ENCODE assay signal across 17 cellular contexts in genomic region chr17:44024271-44024663, GRCh38. TPM values are rescaled to one million over a fixed set of nuclear protein-coding genes. Genes with fewer than 3 reads are reported as not detected.
DNase-seq lines count a peak whose midpoint lies in the region; ATAC-seq and TF ChIP-seq lines count a peak whose summit lies in the region.
"Had no signal": no experiment of that assay in that cellular context is flagged by ENCODE, and none has a peak within 500 bp of the region (broad histone marks: within the 10 kb centered on the region; RNA-seq: fewer than 3 reads in every experiment).

No MANE protein-coding gene starts in this region.

- H3K27me3 Mint-ChIP-seq in brain, result no peaks in the 10 kb centered on the region
- H3K27me3 Mint-ChIP-seq in CD14-positive monocyte (ENCODE audit: low read depth in 3 of 3), result peaks cover 0 to 2% (median 0%) of the 10 kb centered on the region in 3 donors

- intact Hi-C loops in right cardiac atrium (cut with DNase I), result no loop called here
- intact Hi-C loops in left cardiac atrium (cut with DNase I), result no loop called here
- intact Hi-C loops in CD14-positive monocyte (cut with micrococcal nuclease), result no loop called here

- DNase-seq in right cardiac atrium, result no peak
- no peak for DNase-seq in left cardiac atrium
- peak; percentile 86 for DNase-seq in NCI-H345 (lab: John Stamatoyannopoulos, UW)
- DNase-seq in epidermal melanocyte (ENCODE audit: insufficient read length, low spot score), result no peak
- DNase-seq in NAMALWA (ENCODE audit: low spot score), result no peak
- DNase-seq in CD14-positive monocyte (ENCODE audit: low spot score), result no peak
- no peak for DNase-seq in coronary artery (ENCODE audit: low spot score)
- DNase-seq: activated CD4-positive, alpha-beta T cell treated with anti-CD3 and anti-CD28 coated beads, Interleukin-2, amount 50 U/mL, for 4 hours; activated T-cell treated with anti-CD3 and anti-CD28 coated beads, Interleukin-2, amount 50 U/mL, for 72 hours; central memory CD4-positive, alpha-beta T cell; gastrocnemius medialis; GM23248; NCI-H1417 treated with DMSO at 0.1 percent for 48 hours; testis had no signal

- H3K9me3 Mint-ChIP-seq in brain (no peaks in the 10 kb centered on the region), CD14-positive monocyte (no peaks in the 10 kb centered on the region)
- H3K9me3 Mint-ChIP-seq: activated T-cell treated with anti-CD3 and anti-CD28 coated beads, Interleukin-2, amount 50 U/mL, for 72 hours had no signal

- H3K4me1 Mint-ChIP-seq in brain, result peaks cover 4% of the 10 kb centered on the region
- no peaks in the 10 kb centered on the region for H3K4me1 Mint-ChIP-seq in CD14-positive monocyte

- H3K36me3 Mint-ChIP-seq in brain (peaks cover 7% of the 10 kb centered on the region), CD14-positive monocyte (peaks cover 36 to 39% of the 10 kb centered on the region in 2 donors)

- peak overlapping the region in 1 of 5 experiments; percentile 1 for H3K4me3 Mint-ChIP-seq in brain
- no peak overlapping the region for H3K4me3 Mint-ChIP-seq in CD14-positive monocyte
- H3K4me3 Mint-ChIP-seq: activated T-cell treated with anti-CD3 and anti-CD28 coated beads, Interleukin-2, amount 50 U/mL, for 72 hours had no signal

- H3K27ac Mint-ChIP-seq in brain (peak overlapping the region in 3 of 5 experiments; percentile 68 to 84 (median 81)), CD14-positive monocyte (no peak overlapping the region)
- H3K27ac Mint-ChIP-seq: activated T-cell treated with anti-CD3 and anti-CD28 coated beads, Interleukin-2, amount 50 U/mL, for 72 hours had no signal

- ATAC-seq in right cardiac atrium (peak; percentile 9 to 36), left cardiac atrium (no peak)
- ATAC-seq: activated T-cell treated with anti-CD3 and anti-CD28 coated beads, Interleukin-2, amount 50 U/mL, for 72 hours; gastrocnemius medialis had no signal

- H3K27ac ChIP-seq in right cardiac atrium (ENCODE audit: low read length), result no peak overlapping the region
- H3K27ac ChIP-seq in coronary artery, result no peak overlapping the region
- H3K27ac ChIP-seq: gastrocnemius medialis, GM23248, SK-N-MC, testis had no signal

- 53% methylated on average over 6 of the region's 6 CpGs for WGBS in right cardiac atrium

- H3K27me3 ChIP-seq in right cardiac atrium (ENCODE audit: control insufficient read depth, insufficient read depth), result no peaks in the 10 kb centered on the region
- H3K27me3 ChIP-seq: gastrocnemius medialis, testis had no signal

- H3K4me3 ChIP-seq in right cardiac atrium (ENCODE audit: low read length) (no peak overlapping the region), coronary artery (no peak overlapping the region)
- H3K4me3 ChIP-seq: gastrocnemius medialis, GM23248, SK-N-MC, testis had no signal

- no peaks in the 10 kb centered on the region for H3K9me3 ChIP-seq in right cardiac atrium (ENCODE audit: control insufficient read depth, low read length)
- H3K9me3 ChIP-seq: gastrocnemius medialis, testis had no signal

- no peaks in the 10 kb centered on the region for H3K4me1 ChIP-seq in right cardiac atrium (ENCODE audit: control insufficient read depth, insufficient read depth, low read length)
- H3K4me1 ChIP-seq: testis had no signal

- TF ChIP-seq CTCF in brain (conservative IDR thresholded peaks at IDR 0.05), result no peak
- TF ChIP-seq CTCF in CD14-positive monocyte (IDR thresholded peaks at IDR 0.05), result no peak
- no peak for TF ChIP-seq CTCF in coronary artery (IDR thresholded peaks at IDR 0.05)

RNA-seq across cellular contexts. Expression of gene TMEM101, which starts 9.5 kb away (rescaled TPM):
- total RNA-seq in right cardiac atrium (10 to 100 TPM; 13.7 to 21.1 (median 19.3) TPM), left cardiac atrium (10 to 100 TPM; 16.1 to 17.5 TPM)
- polyA plus RNA-seq in right cardiac atrium (19.8 TPM), brain (ENCODE audit: insufficient read depth, low read depth, low replicate concordance) (34.5 TPM), CD14-positive monocyte (10 to 100 TPM; 33.6 to 41.4 TPM)

RNA-seq across cellular contexts. Expression of gene NAGS, which starts 19.8 kb away (rescaled TPM):
- total RNA-seq in right cardiac atrium (1 to 10 TPM; 1.2 to 4.0 (median 2.3) TPM), left cardiac atrium (1 to 10 TPM; 1.3 to 1.4 TPM)
- polyA plus RNA-seq in right cardiac atrium (1.8 TPM), brain (ENCODE audit: insufficient read depth, low read depth, low replicate concordance) (1.2 TPM), CD14-positive monocyte (under 1 TPM; 0.84 to 0.93 TPM)
- polyA plus RNA-seq: neural cell had no signal

RNA-seq across cellular contexts. Expression of gene LSM12, which starts 42.2 kb away (rescaled TPM):
- total RNA-seq in right cardiac atrium (10 to 100 TPM; 44.5 to 54.9 (median 49.3) TPM), left cardiac atrium (10 to 100 TPM; 39.4 to 57.5 TPM)
- polyA plus RNA-seq in right cardiac atrium (35.0 TPM), brain (ENCODE audit: insufficient read depth, low read depth, low replicate concordance) (45.1 TPM), CD14-positive monocyte (10 to 100 TPM; 64.4 to 65.8 TPM)

RNA-seq across cellular contexts. Expression of gene G6PC3, which starts 46.3 kb away (rescaled TPM):
- total RNA-seq in right cardiac atrium (10 to 100 TPM; 31.9 to 46.9 (median 38.5) TPM), left cardiac atrium (10 to 100 TPM; 32.9 to 44.4 TPM)
- polyA plus RNA-seq in right cardiac atrium (71.4 TPM), brain (ENCODE audit: insufficient read depth, low read depth, low replicate concordance) (187 TPM), CD14-positive monocyte (10 to 100 TPM; 42.4 to 46.4 TPM)

Comparison
In these comparisons a context has a peak if more than half of its experiments do, and no peak if none do; other contexts are left out.
1. ATAC-seq: peak in right cardiac atrium (2 of 2); none in left cardiac atrium (0 of 2).
2. H3K27ac Mint-ChIP-seq: peak in brain (3 of 5); none in CD14-positive monocyte (0 of 7).